ENCODE assay signal across 1 cellular context in the genomic region with DNA sequence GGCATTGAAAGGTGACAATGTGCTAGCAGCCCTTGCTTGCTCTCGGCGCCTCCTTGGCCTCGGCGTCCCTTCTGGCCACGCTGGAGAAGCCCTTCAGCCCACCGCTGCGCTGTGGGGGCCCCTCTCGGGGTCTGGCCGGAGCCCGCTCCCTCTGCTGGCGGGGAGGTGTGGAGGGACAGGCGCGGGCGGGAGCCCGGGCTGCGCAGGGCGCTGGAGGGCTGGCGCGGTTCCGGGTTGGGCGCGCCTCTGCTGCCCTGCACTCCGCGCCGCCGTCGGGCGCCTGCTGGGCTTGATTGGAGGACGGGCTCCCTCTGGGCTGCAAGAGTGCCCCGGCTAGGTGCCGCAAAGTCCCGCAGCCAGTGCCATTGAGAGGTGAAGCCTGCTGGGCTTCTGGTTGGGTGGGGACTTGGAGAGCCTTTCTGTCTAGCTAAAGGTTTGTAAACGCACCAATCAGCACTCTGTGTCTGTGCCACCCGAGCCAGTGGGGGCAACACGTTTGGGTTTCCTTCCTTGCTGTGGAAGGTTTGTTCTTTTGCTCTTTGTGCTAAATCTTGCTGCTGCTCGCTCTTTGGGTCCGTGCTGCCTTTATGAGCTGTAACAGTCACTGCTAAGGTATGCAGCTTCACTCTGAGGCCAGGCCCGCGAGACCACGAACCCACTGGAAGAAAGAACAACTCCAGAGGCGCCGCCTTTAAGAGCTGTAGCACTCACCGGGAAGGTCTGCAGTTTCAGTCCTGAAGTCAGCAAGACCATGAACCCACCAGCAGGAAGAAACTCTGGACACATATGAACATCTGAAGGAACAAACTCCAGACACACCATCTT.
TF ChIP-seq lines count a peak whose summit lies in the region.

No MANE protein-coding gene starts in this region.

TF ChIP-seq in HepG2, 621 proteins besides CTCF, POLR2A, EP300 and RAD21 (continued from another document):
- TF ChIP-seq, protein P1, sequence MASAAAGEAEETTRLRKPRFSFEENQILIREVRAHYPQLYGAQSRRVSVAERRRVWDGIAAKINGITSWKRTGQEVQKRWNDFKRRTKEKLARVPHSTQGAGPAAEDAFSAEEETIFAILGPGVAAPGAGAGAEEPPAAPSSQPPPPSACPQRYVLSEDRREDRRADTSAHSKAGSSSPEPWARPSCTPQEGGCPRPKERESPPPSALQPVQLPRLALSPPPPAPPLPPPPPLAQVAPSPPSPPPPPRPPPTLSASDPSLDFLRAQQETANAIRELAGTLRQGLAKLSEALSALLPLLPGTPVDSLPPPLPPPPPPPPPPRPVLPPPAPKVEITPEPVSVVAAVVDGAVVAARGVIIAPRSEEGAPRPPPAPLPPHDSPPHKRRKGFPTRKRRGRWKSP (CRISPR knock-in tag; IDR thresholded peaks at IDR 0.05): peak; percentile 65; the same call in 1 of the 2 replicates
TF ChIP-seq in HepG2: peak in this region for 35.
